In the genomic region with DNA sequence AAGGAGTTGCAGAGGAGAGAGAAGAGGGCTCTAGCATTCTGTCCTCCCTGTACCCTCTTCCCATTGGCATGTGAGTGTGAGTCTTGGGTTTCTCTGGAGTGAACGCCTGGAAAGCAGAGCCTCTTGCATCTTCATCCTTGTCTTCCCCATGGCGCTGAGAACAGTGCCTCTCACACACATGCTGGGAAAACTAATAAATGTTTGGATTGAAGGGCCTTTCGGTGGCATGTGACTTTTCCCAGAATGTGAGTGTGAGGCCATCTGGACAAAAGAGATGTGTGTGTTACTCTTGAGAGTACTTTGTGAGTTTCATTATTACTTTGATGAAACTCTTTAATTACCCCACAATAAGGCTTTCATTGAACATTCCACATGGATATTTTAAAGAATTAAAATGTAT, we compare ENCODE assay signal across 18 cellular contexts.
"Had no signal": no experiment of that assay in that cellular context is flagged by ENCODE, and none has a peak within 500 bp of the region (broad histone marks: within the 10 kb centered on the region; RNA-seq: fewer than 3 reads in every experiment).

No MANE protein-coding gene starts in this region.

- H3K4me1 ChIP-seq: colonic mucosa, left lung had no signal

- DNase-seq: colonic mucosa; cortex of kidney; effector CD8-positive, alpha-beta T cell; effector memory CD8-positive, alpha-beta T cell; endodermal cell; foreskin keratinocyte; gastrocnemius medialis; glutamatergic neuron; head of caudate nucleus; heart right ventricle; hippocampal formation; left cardiac atrium; left lung; left ventricle myocardium superior; lower lobe of right lung; mesendoderm; midbrain had no signal

- H3K27ac ChIP-seq: colonic mucosa, esophagus muscularis mucosa, foreskin keratinocyte, gastrocnemius medialis, heart right ventricle, left lung, lower lobe of right lung had no signal

- H3K4me3 ChIP-seq: colonic mucosa, esophagus muscularis mucosa, gastrocnemius medialis, heart right ventricle, left lung, lower lobe of right lung had no signal

- H3K36me3 ChIP-seq: colonic mucosa, esophagus muscularis mucosa, gastrocnemius medialis, heart right ventricle, left lung, lower lobe of right lung had no signal

- H3K9me3 ChIP-seq: colonic mucosa, esophagus muscularis mucosa, gastrocnemius medialis, heart right ventricle, left lung, lower lobe of right lung had no signal

- H3K27me3 ChIP-seq: colonic mucosa, esophagus muscularis mucosa, gastrocnemius medialis, heart right ventricle, left lung had no signal
